Comparison of ENCODE assay signal across 2 cellular contexts in genomic region chr5:101390317-101390908, GRCh38.
TF ChIP-seq lines count a peak whose summit lies in the region.

No MANE protein-coding gene starts in this region.

TF ChIP-seq in H1, 55 proteins besides CTCF, POLR2A, EP300 and RAD21:
- no peak for TF ChIP-seq RFX5 (IDR thresholded peaks at IDR 0.05; ENCODE audit: borderline replicate concordance, low read depth, low read length)
- TF ChIP-seq SP1 (IDR thresholded peaks at IDR 0.05; ENCODE audit: low read depth, low read length) = no peak
- TF ChIP-seq TEAD4 (IDR thresholded peaks at IDR 0.05; ENCODE audit: low read depth, low read length) = peak; percentile 78
- TF ChIP-seq SIN3A (conservative IDR thresholded peaks at IDR 0.05 in 1 of 2, IDR thresholded peaks at IDR 0.05 in 1 of 2; ENCODE audit: low read depth in 1 of 2, low read length in 2 of 2) = peak in 1 of 2 experiments; percentile 74; a peak in 1 of 4 replicates
- TF ChIP-seq CHD2 (IDR thresholded peaks at IDR 0.05; ENCODE audit: low read length) = no peak
- TF ChIP-seq HDAC6 (IDR thresholded peaks at IDR 0.05; ENCODE audit: low read depth, low read length) = no peak

TF ChIP-seq in neural cell, 6 proteins besides CTCF, POLR2A, EP300 and RAD21:
- TF ChIP-seq REST (IDR thresholded peaks at IDR 0.05; ENCODE audit: borderline replicate concordance) (peak; percentile 42), MXI1 (conservative IDR thresholded peaks at IDR 0.05; ENCODE audit: poor library complexity, severe bottlenecking) (no peak), POLR2AphosphoS5 (IDR thresholded peaks at IDR 0.05) (no peak), SMC3 (conservative IDR thresholded peaks at IDR 0.05; ENCODE audit: poor library complexity) (peak; percentile 92), EZH2 (IDR thresholded peaks at IDR 0.05; ENCODE audit: borderline replicate concordance, insufficient read depth, low read length, poor library complexity, severe bottlenecking) (no peak), TAF1 (IDR thresholded peaks at IDR 0.05; ENCODE audit: low read depth) (no peak)
TF ChIP-seq in neural cell: peak in this region for 2.
